ENCODE assay signal across 8 cellular contexts in the genomic region with DNA sequence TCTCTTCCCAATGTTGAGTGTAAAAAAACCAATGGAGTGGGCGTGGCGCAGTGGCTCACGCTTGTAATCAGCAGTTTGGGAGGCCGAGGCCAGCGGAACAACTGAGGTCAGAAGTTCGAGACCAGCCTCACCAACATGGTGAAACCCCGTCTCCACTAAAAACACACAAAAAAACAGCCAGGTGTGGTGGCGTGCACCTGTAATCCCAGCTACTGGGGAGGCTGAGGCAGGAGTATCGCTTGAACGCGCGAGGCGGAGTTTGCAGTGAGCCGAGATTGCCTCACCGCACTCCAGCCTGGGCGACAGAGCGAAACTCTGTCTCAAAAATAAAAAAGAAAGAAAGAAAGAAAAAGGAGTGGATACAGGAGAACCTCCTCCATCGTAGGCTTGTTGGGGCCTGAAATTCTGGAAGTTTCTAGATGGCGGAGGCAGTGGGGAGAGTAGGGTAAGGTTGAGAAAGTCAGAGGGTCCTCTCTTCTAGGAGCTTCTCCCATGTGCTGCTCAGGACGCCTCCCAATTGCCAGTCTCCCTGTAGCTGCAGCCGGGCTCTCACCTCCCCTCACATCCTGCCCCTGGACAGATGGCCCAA. TPM values are rescaled to one million over a fixed set of nuclear protein-coding genes. Genes with fewer than 3 reads are reported as not detected.
A peak's percentile ranks its signal among the peaks of the same experiment; 100 is the strongest.
DNase-seq lines count a peak whose midpoint lies in the region; ATAC-seq and TF ChIP-seq lines count a peak whose summit lies in the region.

No MANE protein-coding gene starts in this region.

- H3K27me3 ChIP-seq in GM23338 (ENCODE audit: insufficient read depth): no peaks in the 10 kb centered on the region

- H3K36me3 Mint-ChIP-seq in GM23338 (ENCODE audit: low read depth) (peaks cover 12% of the 10 kb centered on the region), T-cell (peaks cover 11% of the 10 kb centered on the region)

- H4K20me1 ChIP-seq in GM23338 (replicated peaks; ENCODE audit: insufficient read depth): no peaks in the 10 kb centered on the region

- ATAC-seq in GM23338: no peak
- ATAC-seq in T-cell (replicated peaks in 1 of 4): no peak
- no peak for ATAC-seq in GM19467 (IDR thresholded peaks at IDR 0.05; ENCODE audit: unreplicated experiment)
- no peak for ATAC-seq in GM18861 (IDR thresholded peaks at IDR 0.05; ENCODE audit: unreplicated experiment)

- H3K4me3 Mint-ChIP-seq in GM23338 (peak overlapping the region; percentile 81), T-cell (peak overlapping the region; percentile 84 to 89 (median 88))

- peaks cover 21% of the 10 kb centered on the region for H3K4me1 ChIP-seq in GM23338 (ENCODE audit: insufficient read depth)

- H3K9me3 Mint-ChIP-seq in GM23338 (no peaks in the 10 kb centered on the region; the same call in 2 of the 3 replicates), T-cell (no peaks in the 10 kb centered on the region)

- H3K9me2 ChIP-seq in GM23338 (ENCODE audit: insufficient read depth): 0 out of 2 replicates have a peak, but pooled peaks cover 3% of the 10 kb centered on the region

- POLR2A ChIA-PET in T-cell (lab: Charles Lee): interaction anchor here (0.6 to 1.1 kb wide), 7 partner anchors 8 to 141 kb away, joined by 3 to 5 read pairs (median 4); a partner anchor contains a TSS

- H3K27me3 Mint-ChIP-seq in GM23338 (ENCODE audit: insufficient read depth, low read depth, poor library complexity) (peaks cover 28% of the 10 kb centered on the region), T-cell (no peaks in the 10 kb centered on the region)

- H3K27ac ChIP-seq in GM23338 (ENCODE audit: low read depth): peak overlapping the region; percentile 94

- intact Hi-C loops in head of caudate nucleus (cut with DNase I): loop anchor here (1.0 kb wide), 1 partner anchor 25 kb away; a partner anchor contains a TSS

- H3K36me3 ChIP-seq in GM23338 (ENCODE audit: insufficient read depth): no peaks in the 10 kb centered on the region; the same call in 1 of the 2 replicates

- H3K4me1 Mint-ChIP-seq in GM23338 (peaks cover 22% of the 10 kb centered on the region), T-cell (peaks cover 30 to 44% (median 41%) of the 10 kb centered on the region in 3 donors)

- CTCF ChIA-PET in T-cell (lab: Charles Lee): interaction anchor here in 1 of 2 donors (0.9 to 2.9 kb wide), 5 partner anchors 13 to 129 kb away, joined by 3 to 46 read pairs (median 6); a partner anchor contains a TSS

- H3K4me3 ChIP-seq in GM23338 (peak overlapping the region; percentile 91), fibroblast of pulmonary artery (replicated peaks; ENCODE audit: low read depth, low read length) (peak overlapping the region; percentile 42), skeletal muscle cell (ENCODE audit: low read depth, low read length) (peak overlapping the region; percentile 84)

- TF ChIP-seq CTCF in GM23338 (conservative IDR thresholded peaks at IDR 0.05; ENCODE audit: low read depth in 2 of 2) (no peak), fibroblast of pulmonary artery (IDR thresholded peaks at IDR 0.05; ENCODE audit: low read length, missing control alignments) (no peak)

- H3F3A ChIP-seq in GM23338 (replicated peaks; ENCODE audit: low read depth): 0 out of 2 replicates have a peak, but pooled peaks cover 17% of the 10 kb centered on the region

- H3K4me2 ChIP-seq in GM23338: peak overlapping the region; percentile 88

- peaks cover 3% of the 10 kb centered on the region; the same call in 1 of the 2 replicates for H3K79me2 ChIP-seq in GM23338 (replicated peaks; ENCODE audit: insufficient read depth)

- DNase-seq in GM23338 (ENCODE audit: low spot score) (no peak), T-cell (no peak), fibroblast of pulmonary artery (ENCODE audit: low read depth) (no peak), skeletal muscle cell (ENCODE audit: low read depth) (no peak), iPS-NIHi11 (ENCODE audit: low spot score) (no peak), head of caudate nucleus (no peak)

- H3K27ac Mint-ChIP-seq in GM23338 (peak overlapping the region; percentile 94), T-cell (peak overlapping the region; percentile 88 to 93)

- peak overlapping the region; percentile 24; the same call in 1 of the 2 replicates for H2AFZ ChIP-seq in GM23338

TF ChIP-seq in GM23338, 12 proteins besides CTCF, POLR2A, EP300 and RAD21 (continues in another document):
- TF ChIP-seq ZNF331 (CRISPR knock-in tag; IDR thresholded peaks at IDR 0.05; ENCODE audit: low read depth) (no peak), JUNB (IDR thresholded peaks at IDR 0.05; ENCODE audit: unreplicated experiment) (no peak), NANOG (IDR thresholded peaks at IDR 0.05; ENCODE audit: borderline replicate concordance) (no peak), EZH2 (IDR thresholded peaks at IDR 0.05; ENCODE audit: low read depth, unreplicated experiment) (no peak), EZH2phosphoT487 (IDR thresholded peaks at IDR 0.05; ENCODE audit: unreplicated experiment) (no peak), ZNF114 (CRISPR knock-in tag; IDR thresholded peaks at IDR 0.05) (no peak), STAT1 (IDR thresholded peaks at IDR 0.05; ENCODE audit: unreplicated experiment) (no peak)
- TF ChIP-seq, protein P1, sequence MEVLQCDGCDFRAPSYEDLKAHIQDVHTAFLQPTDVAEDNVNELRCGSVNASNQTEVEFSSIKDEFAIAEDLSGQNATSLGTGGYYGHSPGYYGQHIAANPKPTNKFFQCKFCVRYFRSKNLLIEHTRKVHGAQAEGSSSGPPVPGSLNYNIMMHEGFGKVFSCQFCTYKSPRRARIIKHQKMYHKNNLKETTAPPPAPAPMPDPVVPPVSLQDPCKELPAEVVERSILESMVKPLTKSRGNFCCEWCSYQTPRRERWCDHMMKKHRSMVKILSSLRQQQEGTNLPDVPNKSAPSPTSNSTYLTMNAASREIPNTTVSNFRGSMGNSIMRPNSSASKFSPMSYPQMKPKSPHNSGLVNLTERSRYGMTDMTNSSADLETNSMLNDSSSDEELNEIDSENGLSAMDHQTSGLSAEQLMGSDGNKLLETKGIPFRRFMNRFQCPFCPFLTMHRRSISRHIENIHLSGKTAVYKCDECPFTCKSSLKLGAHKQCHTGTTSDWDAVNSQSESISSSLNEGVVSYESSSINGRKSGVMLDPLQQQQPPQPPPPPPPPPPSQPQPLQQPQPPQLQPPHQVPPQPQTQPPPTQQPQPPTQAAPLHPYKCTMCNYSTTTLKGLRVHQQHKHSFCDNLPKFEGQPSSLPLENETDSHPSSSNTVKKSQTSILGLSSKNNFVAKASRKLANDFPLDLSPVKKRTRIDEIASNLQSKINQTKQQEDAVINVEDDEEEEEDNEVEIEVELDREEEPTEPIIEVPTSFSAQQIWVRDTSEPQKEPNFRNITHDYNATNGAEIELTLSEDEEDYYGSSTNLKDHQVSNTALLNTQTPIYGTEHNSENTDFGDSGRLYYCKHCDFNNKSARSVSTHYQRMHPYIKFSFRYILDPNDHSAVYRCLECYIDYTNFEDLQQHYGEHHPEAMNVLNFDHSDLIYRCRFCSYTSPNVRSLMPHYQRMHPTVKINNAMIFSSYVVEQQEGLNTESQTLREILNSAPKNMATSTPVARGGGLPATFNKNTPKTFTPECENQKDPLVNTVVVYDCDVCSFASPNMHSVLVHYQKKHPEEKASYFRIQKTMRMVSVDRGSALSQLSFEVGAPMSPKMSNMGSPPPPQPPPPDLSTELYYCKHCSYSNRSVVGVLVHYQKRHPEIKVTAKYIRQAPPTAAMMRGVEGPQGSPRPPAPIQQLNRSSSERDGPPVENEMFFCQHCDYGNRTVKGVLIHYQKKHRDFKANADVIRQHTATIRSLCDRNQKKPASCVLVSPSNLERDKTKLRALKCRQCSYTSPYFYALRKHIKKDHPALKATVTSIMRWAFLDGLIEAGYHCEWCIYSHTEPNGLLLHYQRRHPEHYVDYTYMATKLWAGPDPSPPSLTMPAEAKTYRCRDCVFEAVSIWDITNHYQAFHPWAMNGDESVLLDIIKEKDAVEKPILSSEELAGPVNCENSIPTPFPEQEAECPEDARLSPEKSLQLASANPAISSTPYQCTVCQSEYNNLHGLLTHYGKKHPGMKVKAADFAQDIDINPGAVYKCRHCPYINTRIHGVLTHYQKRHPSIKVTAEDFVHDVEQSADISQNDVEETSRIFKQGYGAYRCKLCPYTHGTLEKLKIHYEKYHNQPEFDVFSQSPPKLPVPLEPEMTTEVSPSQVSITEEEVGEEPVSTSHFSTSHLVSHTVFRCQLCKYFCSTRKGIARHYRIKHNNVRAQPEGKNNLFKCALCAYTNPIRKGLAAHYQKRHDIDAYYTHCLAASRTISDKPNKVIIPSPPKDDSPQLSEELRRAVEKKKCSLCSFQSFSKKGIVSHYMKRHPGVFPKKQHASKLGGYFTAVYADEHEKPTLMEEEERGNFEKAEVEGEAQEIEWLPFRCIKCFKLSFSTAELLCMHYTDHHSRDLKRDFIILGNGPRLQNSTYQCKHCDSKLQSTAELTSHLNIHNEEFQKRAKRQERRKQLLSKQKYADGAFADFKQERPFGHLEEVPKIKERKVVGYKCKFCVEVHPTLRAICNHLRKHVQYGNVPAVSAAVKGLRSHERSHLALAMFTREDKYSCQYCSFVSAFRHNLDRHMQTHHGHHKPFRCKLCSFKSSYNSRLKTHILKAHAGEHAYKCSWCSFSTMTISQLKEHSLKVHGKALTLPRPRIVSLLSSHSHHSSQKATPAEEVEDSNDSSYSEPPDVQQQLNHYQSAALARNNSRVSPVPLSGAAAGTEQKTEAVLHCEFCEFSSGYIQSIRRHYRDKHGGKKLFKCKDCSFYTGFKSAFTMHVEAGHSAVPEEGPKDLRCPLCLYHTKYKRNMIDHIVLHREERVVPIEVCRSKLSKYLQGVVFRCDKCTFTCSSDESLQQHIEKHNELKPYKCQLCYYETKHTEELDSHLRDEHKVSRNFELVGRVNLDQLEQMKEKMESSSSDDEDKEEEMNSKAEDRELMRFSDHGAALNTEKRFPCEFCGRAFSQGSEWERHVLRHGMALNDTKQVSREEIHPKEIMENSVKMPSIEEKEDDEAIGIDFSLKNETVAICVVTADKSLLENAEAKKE (CRISPR knock-in tag; IDR thresholded peaks at IDR 0.05): no peak

RNA-seq across cellular contexts. Expression of a gene that starts 0.7 kb away (rescaled TPM):
- total RNA-seq in GM23338 (2014; rRNA removed; shearing (Covaris generic)): 10.7 and 12.9 TPM in 2 replicates
- polyA plus RNA-seq in GM23338 (2016; fragmentation: Nextera tagmentation; extraction: Ambion mirVana): 5.6 and 6.0 TPM in 2 replicates
- total RNA-seq in T-cell: 10 to 100 TPM; 14.9 to 33.9 (median 27.3) TPM

RNA-seq across cellular contexts. Expression of a gene that starts 12.6 kb away (rescaled TPM):
- 1.3 and 4.0 TPM in 2 replicates for total RNA-seq in GM23338 (2014; rRNA removed; shearing (Covaris generic))
- 4.4 and 6.2 TPM in 2 replicates for polyA plus RNA-seq in GM23338 (2016; fragmentation: Nextera tagmentation; extraction: Ambion mirVana)
- 10 to 100 TPM; 11.9 to 25.9 (median 20.7) TPM for total RNA-seq in T-cell

RNA-seq across cellular contexts. Expression of a gene that starts 24.2 kb away (rescaled TPM):
- total RNA-seq in GM23338 (2014; rRNA removed; shearing (Covaris generic)): 10.8 and 12.6 TPM in 2 replicates
- 3.0 and 4.2 TPM in 2 replicates for polyA plus RNA-seq in GM23338 (2016; fragmentation: Nextera tagmentation; extraction: Ambion mirVana)
- 10 to 100 TPM in 3 of 5 donors, 1 to 10 TPM in 2; 6.8 to 17.4 (median 14.2) TPM for total RNA-seq in T-cell

RNA-seq across cellular contexts. Expression of a gene that starts 26.6 kb away (rescaled TPM):
- 7.1 and 7.5 TPM in 2 replicates for total RNA-seq in GM23338 (2014; rRNA removed; shearing (Covaris generic))
- 4.9 and 5.4 TPM in 2 replicates for polyA plus RNA-seq in GM23338 (2016; fragmentation: Nextera tagmentation; extraction: Ambion mirVana)
- 10 to 100 TPM; 11.7 to 30.9 (median 26.6) TPM for total RNA-seq in T-cell

RNA-seq across cellular contexts. Expression of a gene that starts 32.5 kb away (rescaled TPM):
- 34.6 and 43.0 TPM in 2 replicates for total RNA-seq in GM23338 (2014; rRNA removed; shearing (Covaris generic))
- 8.3 and 8.5 TPM in 2 replicates for polyA plus RNA-seq in GM23338 (2016; fragmentation: Nextera tagmentation; extraction: Ambion mirVana)
- 1 to 10 TPM; 5.0 to 8.3 (median 7.2) TPM for total RNA-seq in T-cell
